23 cellular contexts compared by ENCODE assay signal in genomic region chr1:239221656-239222055, GRCh38.
"Had no signal": no experiment of that assay in that cellular context is flagged by ENCODE, and none has a peak within 500 bp of the region (broad histone marks: within the 10 kb centered on the region; RNA-seq: fewer than 3 reads in every experiment).

No MANE protein-coding gene starts in this region.

- H3K4me1 ChIP-seq: SJSA1 had no signal

- H3K27ac ChIP-seq: SJSA1, SK-N-MC had no signal

- H3K4me3 ChIP-seq: MG63, SJSA1, SK-N-MC had no signal

- H3K36me3 ChIP-seq: MG63, SJSA1 had no signal

- DNase-seq: Karpas-422, KG1, MG63, NCI-H1092, NCI-H1105 treated with DMSO at 0.1 percent for 48 hours, NCI-H1417 treated with DMSO at 0.1 percent for 48 hours, NCI-H146, NCI-H1694 treated with DMSO at 0.1 percent for 48 hours, NCI-H1930, NCI-H2081 treated with DMSO at 0.1 percent for 48 hours, NCI-H2171, NCI-H226, NCI-H446, NCI-H510A, NCI-H524 treated with DMSO at 0.1 percent for 48 hours, NCI-H69, NCI-H774, Right ventricle myocardium superior, RPMI8226, SIG-M5, T-helper 1 cell had no signal

- H3K27me3 ChIP-seq: MG63, SJSA1 had no signal
